In the genomic region with DNA sequence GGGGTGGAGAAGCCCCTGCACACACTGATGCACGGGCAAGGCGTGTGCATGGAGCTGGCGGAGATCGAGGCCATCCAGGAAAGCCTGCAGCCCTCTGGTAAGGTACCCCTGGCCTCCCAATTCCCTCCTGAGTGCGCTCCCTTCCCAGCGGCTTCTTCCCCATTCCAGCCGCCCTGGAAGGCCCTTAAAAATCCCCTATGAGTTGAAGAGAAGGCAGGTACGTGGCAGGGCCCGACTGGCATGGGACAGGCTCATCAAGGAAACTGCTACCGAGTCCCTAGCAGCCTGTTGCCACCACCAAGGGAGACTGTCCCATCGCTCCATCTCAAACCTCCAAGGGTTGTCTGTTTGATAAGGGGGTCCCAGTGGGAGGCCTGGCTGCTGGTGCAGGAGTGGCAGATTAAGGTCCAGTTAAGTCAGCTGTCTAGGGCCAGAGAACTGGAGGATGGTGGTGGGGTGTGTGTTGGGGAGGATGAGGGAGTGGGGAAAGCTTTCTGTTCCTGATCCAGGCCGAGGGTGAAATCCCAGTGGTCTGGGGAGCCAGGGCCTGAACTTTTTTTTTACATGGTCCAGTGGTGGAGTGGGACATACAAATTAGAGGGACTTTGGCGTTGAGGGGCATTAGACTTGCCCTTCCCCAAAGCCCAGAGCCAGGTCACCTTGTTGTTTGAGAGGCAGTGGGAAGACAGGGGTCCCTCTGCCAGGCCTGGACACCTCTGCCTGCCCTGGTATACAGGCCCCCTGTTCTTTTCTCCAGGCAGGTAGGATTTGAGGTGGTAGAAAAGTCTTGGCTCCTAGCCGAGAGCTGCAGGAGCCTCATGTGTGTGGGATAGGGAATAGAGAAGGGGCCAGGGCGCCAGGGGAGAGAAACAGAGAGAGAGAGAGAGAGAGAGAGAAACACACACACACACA, we compare ENCODE assay signal across 8 cellular contexts. TPM values are rescaled to one million over a fixed set of nuclear protein-coding genes. Genes with fewer than 3 reads are reported as not detected.
A peak's percentile ranks its signal among the peaks of the same experiment; 100 is the strongest.
DNase-seq lines count a peak whose midpoint lies in the region; FAIRE-seq and TF ChIP-seq lines count a peak whose summit lies in the region.

No MANE protein-coding gene starts in this region.

- H3K4me1 ChIP-seq in SJSA1 (replicated peaks) (peaks cover 34% of the 10 kb centered on the region), ovary (ENCODE audit: insufficient read depth) (peaks cover 27% of the 10 kb centered on the region)

- H3K9me3 ChIP-seq in SJSA1 (replicated peaks) (no peaks in the 10 kb centered on the region), ovary (no peaks in the 10 kb centered on the region)

- TF ChIP-seq POLR2A in ovary (IDR thresholded peaks at IDR 0.05), result no peak

- H3K27me3 ChIP-seq in SJSA1 (replicated peaks) (no peaks in the 10 kb centered on the region), ovary (no peaks in the 10 kb centered on the region)

- DNase-seq in GM12864 (ENCODE audit: low read depth), result no peak
- DNase-seq in SJSA1 (ENCODE audit: low read depth in 1 of 2, low spot score in 2 of 2), result no peak
- no peak for DNase-seq in epithelial cell of proximal tubule (ENCODE audit: low read depth)
- peak in 4 of 5 donors; percentile 28 to 65 (median 56) for DNase-seq in ovary
- no peak for DNase-seq in HUDEP-2 (lab: John Stamatoyannopoulos, UW; ENCODE audit: unreplicated experiment in 76 of 76)
- no peak for DNase-seq in DMS153 (lab: John Stamatoyannopoulos, UW)
- no peak for DNase-seq in urothelium cell line (ENCODE audit: low spot score)
- DNase-seq in epidermal melanocyte (ENCODE audit: insufficient read length, low spot score), result no peak

- H3K4me3 ChIP-seq in GM12864 (ENCODE audit: low read depth, low read length) (peak overlapping the region; percentile 20), SJSA1 (peak overlapping the region; percentile 57), epithelial cell of proximal tubule (ENCODE audit: low read depth, low read length) (peak overlapping the region; percentile 91), ovary (peak overlapping the region; percentile 74)

- H3K27ac ChIP-seq in SJSA1, result peak overlapping the region; percentile 72
- peak overlapping the region; percentile 89 to 98 for H3K27ac ChIP-seq in ovary

- H3K36me3 ChIP-seq in SJSA1 (no peaks in the 10 kb centered on the region), ovary (no peaks in the 10 kb centered on the region)

- no peak for TF ChIP-seq CTCF in GM12864 (IDR thresholded peaks at IDR 0.05; ENCODE audit: low read depth, low read length, missing control alignments)
- no peak for TF ChIP-seq CTCF in epithelial cell of proximal tubule (conservative IDR thresholded peaks at IDR 0.05; ENCODE audit: low read depth, low read length)
- no peak for TF ChIP-seq CTCF in ovary (IDR thresholded peaks at IDR 0.05)

- no peak for FAIRE-seq in urothelium cell line (lab: Jason Lieb, UNC)

- intact Hi-C loops in ovary (cut with DNase I), result loop anchor here (2.0 to 5.0 kb wide), 7 partner anchors 33 to 115 kb away; no protein-coding TSS in a partner anchor

- no peak for TF ChIP-seq EP300 in ovary (IDR thresholded peaks at IDR 0.05)

- 0 to 1% (median 1%) methylated on average over 15 of the region's 15 CpGs for WGBS in ovary, 3 donors

RNA-seq across cellular contexts. Expression of a gene that starts 1.0 kb away (rescaled TPM):
- total RNA-seq in SJSA1 (2014; rRNA removed; shearing (Covaris generic)), result 19.2 and 22.5 TPM in 2 replicates
- 57.6 and 67.7 TPM in 2 replicates for total RNA-seq in epithelial cell of proximal tubule
- 1,000 to 10,000 TPM in 5 of 7 donors, 100 to 1,000 TPM in 2; 457 to 3,447 (median 1,460) TPM for total RNA-seq in ovary
- 100 to 1,000 TPM; 634 to 809 TPM for polyA plus RNA-seq in ovary

RNA-seq across cellular contexts. Expression of a gene that starts 26.5 kb away (rescaled TPM):
- 264 and 389 TPM in 2 replicates for total RNA-seq in SJSA1 (2014; rRNA removed; shearing (Covaris generic))
- total RNA-seq in epithelial cell of proximal tubule, result 198 and 206 TPM in 2 replicates
- total RNA-seq in ovary, result 1 to 10 TPM in 3 of 7 donors, under 1 TPM in 4; 0.36 to 4.5 (median 0.82) TPM
- 1 to 10 TPM; 1.2 to 3.3 TPM for polyA plus RNA-seq in ovary

RNA-seq across cellular contexts. Expression of a gene that starts 57.2 kb away (rescaled TPM):
- not detected in 2 replicates for total RNA-seq in SJSA1 (2014; rRNA removed; shearing (Covaris generic))
- total RNA-seq in epithelial cell of proximal tubule (0.51 TPM in 1 of 2 replicates, not detected in the other), ovary (1 to 10 TPM in 1 of 7 donors, under 1 TPM in 2, not detected in 4; 0.13 to 6.2 (median 0.95) TPM)
- under 1 TPM in 1 of 2 donors, not detected in 1; 0.13 TPM for polyA plus RNA-seq in ovary

Comparison
In these comparisons a context has a peak if more than half of its experiments do, and no peak if none do; other contexts are left out.
1. DNase-seq: peak in ovary (4 of 5); none in GM12864 (single experiment), SJSA1 (0 of 2), epithelial cell of proximal tubule (single experiment), HUDEP-2 (0 of 76), DMS153 (single experiment), urothelium cell line (single experiment) and epidermal melanocyte (single experiment).
2. H3K4me3 ChIP-seq: peak in every context shown above with its lines; median percentile 91 in epithelial cell of proximal tubule; 74 in ovary; 57 in SJSA1; 20 in GM12864.
3. RNA of a gene that starts 26.5 kb away (total RNA-seq): 264 to 389 TPM in SJSA1 and 198 to 206 TPM in epithelial cell of proximal tubule; 0.36 to 4.5 TPM in ovary; every median in the first group is over 10 times any median in the second.